In genomic region chr18:21548647-21549046, GRCh38 we compare ENCODE assay signal across 16 cellular contexts.
"Had no signal": no experiment of that assay in that cellular context is flagged by ENCODE, and none has a peak within 500 bp of the region (broad histone marks: within the 10 kb centered on the region; RNA-seq: fewer than 3 reads in every experiment).

No MANE protein-coding gene starts in this region.

- H3K27ac ChIP-seq: ascending aorta, esophagus squamous epithelium, spleen, VCaP had no signal

- H3K4me1 ChIP-seq: ascending aorta, esophagus squamous epithelium, spleen had no signal

- DNase-seq: activated CD4-positive, alpha-beta T cell treated with anti-CD3 and anti-CD28 coated beads for 4 hours; activated CD4-positive, alpha-beta T cell treated with anti-CD3 and anti-CD28 coated beads, Interleukin-2, amount 50 U/mL, for 4 hours; activated effector memory CD4-positive, alpha-beta T cell treated with Interleukin-2 at 50 U/mL for 16 hours; activated naive CD4-positive, alpha-beta T cell treated with Interleukin-2 at 50 U/mL for 16 hours; cortex of kidney; effector memory CD8-positive, alpha-beta T cell; esophagus squamous epithelium; islet precursor cell; left cardiac atrium; left ventricle myocardium superior; right cardiac atrium; spleen; stimulated activated naive CD4-positive, alpha-beta T cell treated with Interleukin-2 at 50 U/mL for 16 hours; T-helper 1 cell had no signal

- H3K9me3 ChIP-seq: ascending aorta, esophagus squamous epithelium, spleen had no signal

- H3K4me3 ChIP-seq: ascending aorta, esophagus squamous epithelium, spleen had no signal

- ATAC-seq: effector memory CD8-positive, alpha-beta T cell; left cardiac atrium; left ventricle myocardium superior; right cardiac atrium had no signal

- H3K27me3 ChIP-seq: ascending aorta, esophagus squamous epithelium, spleen had no signal
